8 cellular contexts compared by ENCODE assay signal in the genomic region with DNA sequence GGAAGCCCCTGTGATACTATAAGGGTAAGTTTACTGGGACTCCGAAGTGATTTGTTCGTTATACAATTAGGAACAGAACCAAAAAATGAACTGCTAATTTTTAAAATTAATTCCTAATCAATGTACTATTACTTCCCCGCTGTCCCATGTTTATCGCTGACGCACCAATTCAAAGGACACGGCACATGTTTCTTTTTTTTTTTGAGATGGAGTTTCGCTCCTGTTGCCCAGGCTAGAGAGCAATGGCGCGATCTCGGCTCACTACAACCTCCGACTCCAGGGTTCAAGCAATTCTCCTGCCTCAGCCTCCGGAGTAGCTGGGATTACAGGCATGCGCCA. TPM values are rescaled to one million over a fixed set of nuclear protein-coding genes. Genes with fewer than 3 reads are reported as not detected.
DNase-seq lines count a peak whose midpoint lies in the region; FAIRE-seq and TF ChIP-seq lines count a peak whose summit lies in the region.

No MANE protein-coding gene starts in this region.

- H3K4me1 ChIP-seq in astrocyte (ENCODE audit: insufficient read depth, low read length) (peaks cover 9% of the 10 kb centered on the region), liver (ENCODE audit: control insufficient read depth in 4 of 4, insufficient read depth in 4 of 4, low read length in 3 of 4) (peaks cover 0 to 12% (median 6%) of the 10 kb centered on the region in 4 donors), thymus (ENCODE audit: control insufficient read depth, insufficient read depth, low read length) (peaks cover 5% of the 10 kb centered on the region)

- H3K27me3 ChIP-seq in astrocyte (ENCODE audit: insufficient read depth, low read length) (no peaks in the 10 kb centered on the region), liver (ENCODE audit: control insufficient read depth in 4 of 4, insufficient read depth in 4 of 4, low read length in 3 of 4) (no peaks in the 10 kb centered on the region), thymus (ENCODE audit: control insufficient read depth, insufficient read depth) (no peaks in the 10 kb centered on the region)

- peaks cover 3% of the 10 kb centered on the region for H3K27me3 Mint-ChIP-seq in activated T-cell treated with anti-CD3 and anti-CD28 coated beads, Interleukin-2, amount 50 U/mL, for 24 hours
- no peaks in the 10 kb centered on the region for H3K27me3 Mint-ChIP-seq in astrocyte (ENCODE audit: low read depth, unreplicated experiment)

- peak overlapping the region; percentile 95 for H3K4me3 Mint-ChIP-seq in activated T-cell treated with anti-CD3 and anti-CD28 coated beads, Interleukin-2, amount 50 U/mL, for 24 hours
- peak overlapping the region; percentile 96 for H3K4me3 Mint-ChIP-seq in astrocyte (ENCODE audit: unreplicated experiment)

- whole genome bisulfite sequencing in liver = 81% methylated on average over 13 of the region's 13 CpGs
- WGBS in thymus = 76% methylated on average over 13 of the region's 13 CpGs

- H3K4me1 Mint-ChIP-seq in activated T-cell treated with anti-CD3 and anti-CD28 coated beads, Interleukin-2, amount 50 U/mL, for 24 hours (ENCODE audit: low read depth) = peaks cover 34% of the 10 kb centered on the region
- peaks cover 7% of the 10 kb centered on the region for H3K4me1 Mint-ChIP-seq in astrocyte (ENCODE audit: low read depth, unreplicated experiment)

- peak overlapping the region; percentile 98 for H3K27ac ChIP-seq in astrocyte (ENCODE audit: low read depth, low read length)
- peak overlapping the region; percentile 100 for H3K27ac ChIP-seq in liver (ENCODE audit: low read depth in 1 of 2, low read length in 2 of 2)
- H3K27ac ChIP-seq in thymus (ENCODE audit: low read depth) = peak overlapping the region; percentile 100

- peak overlapping the region; percentile 95 for H3K4me2 ChIP-seq in astrocyte (ENCODE audit: low read length)

- H4K20me1 ChIP-seq in astrocyte (ENCODE audit: insufficient read depth, low read length) = no peaks in the 10 kb centered on the region

- H3K9ac ChIP-seq in astrocyte (ENCODE audit: low read length) (no peak overlapping the region), liver (ENCODE audit: low read depth in 1 of 2, low read length in 2 of 2) (no peak overlapping the region)

- no peak for DNase-seq in activated T-cell treated with anti-CD3 and anti-CD28 coated beads, Interleukin-2, amount 50 U/mL, for 24 hours
- no peak for DNase-seq in activated T-cell treated with anti-CD3 and anti-CD28 coated beads, Interleukin-2, amount 50 U/mL, for 48 hours
- no peak for DNase-seq in astrocyte (ENCODE audit: low read depth)
- DNase-seq in dermis blood vessel endothelial cell = no peak
- no peak for DNase-seq in HuH-7 (ENCODE audit: low spot score)
- no peak for DNase-seq in iPS-NIHi11 (ENCODE audit: low spot score)

- H3K4me3 ChIP-seq in astrocyte (ENCODE audit: insufficient read depth, low read depth, low read length) (peak overlapping the region; percentile 85), liver (ENCODE audit: low read depth in 1 of 3, low read length in 3 of 3) (peak overlapping the region; percentile 5 to 90 (median 73)), thymus (ENCODE audit: low read length) (peak overlapping the region; percentile 94)

- H3K36me3 ChIP-seq in astrocyte (ENCODE audit: insufficient read depth, low read length) (no peaks in the 10 kb centered on the region), liver (ENCODE audit: control insufficient read depth in 4 of 4, insufficient read depth in 3 of 4, low read depth in 1 of 4, low read length in 3 of 4) (peaks cover 0 to 2% (median 0%) of the 10 kb centered on the region in 4 donors), thymus (ENCODE audit: control insufficient read depth, insufficient read depth) (no peaks in the 10 kb centered on the region)

- no peak for FAIRE-seq in astrocyte (lab: Jason Lieb, UNC)

- no peak for TF ChIP-seq CTCF in astrocyte (IDR thresholded peaks at IDR 0.05; ENCODE audit: insufficient read depth, low read depth, low read length)
- TF ChIP-seq CTCF in liver (IDR thresholded peaks at IDR 0.05; ENCODE audit: low read depth, low read length, missing input control) = no peak

- H3K27ac Mint-ChIP-seq in activated T-cell treated with anti-CD3 and anti-CD28 coated beads, Interleukin-2, amount 50 U/mL, for 24 hours = peak overlapping the region; percentile 100
- H3K27ac Mint-ChIP-seq in astrocyte (ENCODE audit: unreplicated experiment) = peak overlapping the region; percentile 99

- peaks cover 36% of the 10 kb centered on the region for H3K36me3 Mint-ChIP-seq in activated T-cell treated with anti-CD3 and anti-CD28 coated beads, Interleukin-2, amount 50 U/mL, for 24 hours (ENCODE audit: low read depth)
- H3K36me3 Mint-ChIP-seq in astrocyte (ENCODE audit: low read depth, unreplicated experiment) = no peaks in the 10 kb centered on the region

- H3K9me3 ChIP-seq in astrocyte (ENCODE audit: insufficient read depth, low read depth, low read length) = no peaks in the 10 kb centered on the region
- no peaks in the 10 kb centered on the region for H3K9me3 ChIP-seq in liver (ENCODE audit: control insufficient read depth in 4 of 4, low read length in 3 of 4)
- no peaks in the 10 kb centered on the region for H3K9me3 ChIP-seq in thymus (ENCODE audit: control insufficient read depth)

- H2AFZ ChIP-seq in astrocyte (ENCODE audit: low read depth, low read length) = peak overlapping the region; percentile 65

- peaks cover 6% of the 10 kb centered on the region for H3K9me3 Mint-ChIP-seq in activated T-cell treated with anti-CD3 and anti-CD28 coated beads, Interleukin-2, amount 50 U/mL, for 24 hours
- peaks cover 4% of the 10 kb centered on the region for H3K9me3 Mint-ChIP-seq in astrocyte (ENCODE audit: unreplicated experiment)

- no peak for TF ChIP-seq RAD21 in liver (IDR thresholded peaks at IDR 0.05)

- peaks cover 26% of the 10 kb centered on the region for H3K79me2 ChIP-seq in astrocyte (ENCODE audit: insufficient read depth, low read length)

TF ChIP-seq in liver, 16 proteins besides CTCF, POLR2A, EP300 and RAD21:
- TF ChIP-seq RXRA (IDR thresholded peaks at IDR 0.05) (no peak), EGR1 (IDR thresholded peaks at IDR 0.05; ENCODE audit: low read depth in 2 of 2) (no peak), HNF4A (conservative IDR thresholded peaks at IDR 0.05) (no peak), YY1 (IDR thresholded peaks at IDR 0.05) (no peak), JUND (IDR thresholded peaks at IDR 0.05) (no peak), FOXA1 (IDR thresholded peaks at IDR 0.05) (no peak), SP1 (IDR thresholded peaks at IDR 0.05) (no peak), HNF4G (IDR thresholded peaks at IDR 0.05) (no peak), FOXA2 (IDR thresholded peaks at IDR 0.05) (no peak)
- TF ChIP-seq, protein P1, sequence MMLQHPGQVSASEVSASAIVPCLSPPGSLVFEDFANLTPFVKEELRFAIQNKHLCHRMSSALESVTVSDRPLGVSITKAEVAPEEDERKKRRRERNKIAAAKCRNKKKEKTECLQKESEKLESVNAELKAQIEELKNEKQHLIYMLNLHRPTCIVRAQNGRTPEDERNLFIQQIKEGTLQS (IDR thresholded peaks at IDR 0.05) = no peak
- TF ChIP-seq, protein P2, sequence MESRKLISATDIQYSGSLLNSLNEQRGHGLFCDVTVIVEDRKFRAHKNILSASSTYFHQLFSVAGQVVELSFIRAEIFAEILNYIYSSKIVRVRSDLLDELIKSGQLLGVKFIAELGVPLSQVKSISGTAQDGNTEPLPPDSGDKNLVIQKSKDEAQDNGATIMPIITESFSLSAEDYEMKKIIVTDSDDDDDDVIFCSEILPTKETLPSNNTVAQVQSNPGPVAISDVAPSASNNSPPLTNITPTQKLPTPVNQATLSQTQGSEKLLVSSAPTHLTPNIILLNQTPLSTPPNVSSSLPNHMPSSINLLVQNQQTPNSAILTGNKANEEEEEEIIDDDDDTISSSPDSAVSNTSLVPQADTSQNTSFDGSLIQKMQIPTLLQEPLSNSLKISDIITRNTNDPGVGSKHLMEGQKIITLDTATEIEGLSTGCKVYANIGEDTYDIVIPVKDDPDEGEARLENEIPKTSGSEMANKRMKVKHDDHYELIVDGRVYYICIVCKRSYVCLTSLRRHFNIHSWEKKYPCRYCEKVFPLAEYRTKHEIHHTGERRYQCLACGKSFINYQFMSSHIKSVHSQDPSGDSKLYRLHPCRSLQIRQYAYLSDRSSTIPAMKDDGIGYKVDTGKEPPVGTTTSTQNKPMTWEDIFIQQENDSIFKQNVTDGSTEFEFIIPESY (IDR thresholded peaks at IDR 0.05) = no peak
- TF ChIP-seq, protein P3, sequence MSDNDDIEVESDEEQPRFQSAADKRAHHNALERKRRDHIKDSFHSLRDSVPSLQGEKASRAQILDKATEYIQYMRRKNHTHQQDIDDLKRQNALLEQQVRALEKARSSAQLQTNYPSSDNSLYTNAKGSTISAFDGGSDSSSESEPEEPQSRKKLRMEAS (IDR thresholded peaks at IDR 0.05) = no peak

RNA-seq across cellular contexts. Expression of a gene that starts 1.5 kb away (rescaled TPM):
- total RNA-seq in astrocyte (3.0 and 8.4 TPM in 2 replicates), liver (10 to 100 TPM in 1 of 2 donors, 1 to 10 TPM in 1; 5.5 to 11.1 TPM), dermis blood vessel endothelial cell (6.3 and 9.7 TPM in 2 replicates)
- polyA plus RNA-seq in liver (10 to 100 TPM; 10.0 to 76.3 TPM), thymus (24.6 TPM)

RNA-seq across cellular contexts. Expression of a gene that starts 20.0 kb away (rescaled TPM):
- total RNA-seq in astrocyte (87.8 and 91.8 TPM in 2 replicates), liver (10 to 100 TPM; 28.2 to 38.9 TPM), dermis blood vessel endothelial cell (38.8 and 53.2 TPM in 2 replicates)
- polyA plus RNA-seq in liver (10 to 100 TPM; 16.2 to 17.5 TPM), thymus (108 TPM)
